In genomic region chr3:195921334-195921771, GRCh38 we compare ENCODE assay signal across 1 cellular context.
TF ChIP-seq lines count a peak whose summit lies in the region.

No MANE protein-coding gene starts in this region.

TF ChIP-seq in K562, 482 proteins besides CTCF, POLR2A, EP300 and RAD21 (continued from another document):
- TF ChIP-seq, protein P1, sequence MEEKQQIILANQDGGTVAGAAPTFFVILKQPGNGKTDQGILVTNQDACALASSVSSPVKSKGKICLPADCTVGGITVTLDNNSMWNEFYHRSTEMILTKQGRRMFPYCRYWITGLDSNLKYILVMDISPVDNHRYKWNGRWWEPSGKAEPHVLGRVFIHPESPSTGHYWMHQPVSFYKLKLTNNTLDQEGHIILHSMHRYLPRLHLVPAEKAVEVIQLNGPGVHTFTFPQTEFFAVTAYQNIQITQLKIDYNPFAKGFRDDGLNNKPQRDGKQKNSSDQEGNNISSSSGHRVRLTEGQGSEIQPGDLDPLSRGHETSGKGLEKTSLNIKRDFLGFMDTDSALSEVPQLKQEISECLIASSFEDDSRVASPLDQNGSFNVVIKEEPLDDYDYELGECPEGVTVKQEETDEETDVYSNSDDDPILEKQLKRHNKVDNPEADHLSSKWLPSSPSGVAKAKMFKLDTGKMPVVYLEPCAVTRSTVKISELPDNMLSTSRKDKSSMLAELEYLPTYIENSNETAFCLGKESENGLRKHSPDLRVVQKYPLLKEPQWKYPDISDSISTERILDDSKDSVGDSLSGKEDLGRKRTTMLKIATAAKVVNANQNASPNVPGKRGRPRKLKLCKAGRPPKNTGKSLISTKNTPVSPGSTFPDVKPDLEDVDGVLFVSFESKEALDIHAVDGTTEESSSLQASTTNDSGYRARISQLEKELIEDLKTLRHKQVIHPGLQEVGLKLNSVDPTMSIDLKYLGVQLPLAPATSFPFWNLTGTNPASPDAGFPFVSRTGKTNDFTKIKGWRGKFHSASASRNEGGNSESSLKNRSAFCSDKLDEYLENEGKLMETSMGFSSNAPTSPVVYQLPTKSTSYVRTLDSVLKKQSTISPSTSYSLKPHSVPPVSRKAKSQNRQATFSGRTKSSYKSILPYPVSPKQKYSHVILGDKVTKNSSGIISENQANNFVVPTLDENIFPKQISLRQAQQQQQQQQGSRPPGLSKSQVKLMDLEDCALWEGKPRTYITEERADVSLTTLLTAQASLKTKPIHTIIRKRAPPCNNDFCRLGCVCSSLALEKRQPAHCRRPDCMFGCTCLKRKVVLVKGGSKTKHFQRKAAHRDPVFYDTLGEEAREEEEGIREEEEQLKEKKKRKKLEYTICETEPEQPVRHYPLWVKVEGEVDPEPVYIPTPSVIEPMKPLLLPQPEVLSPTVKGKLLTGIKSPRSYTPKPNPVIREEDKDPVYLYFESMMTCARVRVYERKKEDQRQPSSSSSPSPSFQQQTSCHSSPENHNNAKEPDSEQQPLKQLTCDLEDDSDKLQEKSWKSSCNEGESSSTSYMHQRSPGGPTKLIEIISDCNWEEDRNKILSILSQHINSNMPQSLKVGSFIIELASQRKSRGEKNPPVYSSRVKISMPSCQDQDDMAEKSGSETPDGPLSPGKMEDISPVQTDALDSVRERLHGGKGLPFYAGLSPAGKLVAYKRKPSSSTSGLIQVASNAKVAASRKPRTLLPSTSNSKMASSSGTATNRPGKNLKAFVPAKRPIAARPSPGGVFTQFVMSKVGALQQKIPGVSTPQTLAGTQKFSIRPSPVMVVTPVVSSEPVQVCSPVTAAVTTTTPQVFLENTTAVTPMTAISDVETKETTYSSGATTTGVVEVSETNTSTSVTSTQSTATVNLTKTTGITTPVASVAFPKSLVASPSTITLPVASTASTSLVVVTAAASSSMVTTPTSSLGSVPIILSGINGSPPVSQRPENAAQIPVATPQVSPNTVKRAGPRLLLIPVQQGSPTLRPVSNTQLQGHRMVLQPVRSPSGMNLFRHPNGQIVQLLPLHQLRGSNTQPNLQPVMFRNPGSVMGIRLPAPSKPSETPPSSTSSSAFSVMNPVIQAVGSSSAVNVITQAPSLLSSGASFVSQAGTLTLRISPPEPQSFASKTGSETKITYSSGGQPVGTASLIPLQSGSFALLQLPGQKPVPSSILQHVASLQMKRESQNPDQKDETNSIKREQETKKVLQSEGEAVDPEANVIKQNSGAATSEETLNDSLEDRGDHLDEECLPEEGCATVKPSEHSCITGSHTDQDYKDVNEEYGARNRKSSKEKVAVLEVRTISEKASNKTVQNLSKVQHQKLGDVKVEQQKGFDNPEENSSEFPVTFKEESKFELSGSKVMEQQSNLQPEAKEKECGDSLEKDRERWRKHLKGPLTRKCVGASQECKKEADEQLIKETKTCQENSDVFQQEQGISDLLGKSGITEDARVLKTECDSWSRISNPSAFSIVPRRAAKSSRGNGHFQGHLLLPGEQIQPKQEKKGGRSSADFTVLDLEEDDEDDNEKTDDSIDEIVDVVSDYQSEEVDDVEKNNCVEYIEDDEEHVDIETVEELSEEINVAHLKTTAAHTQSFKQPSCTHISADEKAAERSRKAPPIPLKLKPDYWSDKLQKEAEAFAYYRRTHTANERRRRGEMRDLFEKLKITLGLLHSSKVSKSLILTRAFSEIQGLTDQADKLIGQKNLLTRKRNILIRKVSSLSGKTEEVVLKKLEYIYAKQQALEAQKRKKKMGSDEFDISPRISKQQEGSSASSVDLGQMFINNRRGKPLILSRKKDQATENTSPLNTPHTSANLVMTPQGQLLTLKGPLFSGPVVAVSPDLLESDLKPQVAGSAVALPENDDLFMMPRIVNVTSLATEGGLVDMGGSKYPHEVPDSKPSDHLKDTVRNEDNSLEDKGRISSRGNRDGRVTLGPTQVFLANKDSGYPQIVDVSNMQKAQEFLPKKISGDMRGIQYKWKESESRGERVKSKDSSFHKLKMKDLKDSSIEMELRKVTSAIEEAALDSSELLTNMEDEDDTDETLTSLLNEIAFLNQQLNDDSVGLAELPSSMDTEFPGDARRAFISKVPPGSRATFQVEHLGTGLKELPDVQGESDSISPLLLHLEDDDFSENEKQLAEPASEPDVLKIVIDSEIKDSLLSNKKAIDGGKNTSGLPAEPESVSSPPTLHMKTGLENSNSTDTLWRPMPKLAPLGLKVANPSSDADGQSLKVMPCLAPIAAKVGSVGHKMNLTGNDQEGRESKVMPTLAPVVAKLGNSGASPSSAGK (IDR thresholded peaks at IDR 0.05): 0 out of 2 replicates have a peak, but pooled peaks have one; percentile 10
- peak; percentile 26; the same call in 1 of the 2 replicates for TF ChIP-seq ARID1B (IDR thresholded peaks at IDR 0.05)
- peak; percentile 68; the same call in 1 of the 2 replicates for TF ChIP-seq BACH1 (tag; IDR thresholded peaks at IDR 0.05)
- no peak for TF ChIP-seq ZNF23 (CRISPR knock-in tag; IDR thresholded peaks at IDR 0.05)
- TF ChIP-seq MAFK (IDR thresholded peaks at IDR 0.05; ENCODE audit: low read length): peak; percentile 100
- TF ChIP-seq ARID3B (CRISPR knock-in tag; IDR thresholded peaks at IDR 0.05; ENCODE audit: borderline replicate concordance): no peak
- no peak for TF ChIP-seq MYBL2 (IDR thresholded peaks at IDR 0.05; ENCODE audit: low read depth)
- no peak for TF ChIP-seq MYBL2 (CRISPR knock-in tag; IDR thresholded peaks at IDR 0.05; ENCODE audit: borderline replicate concordance)
- TF ChIP-seq EHMT2 (IDR thresholded peaks at IDR 0.05): 0 out of 2 replicates have a peak, but pooled peaks have one; percentile 48
- TF ChIP-seq, protein P2, sequence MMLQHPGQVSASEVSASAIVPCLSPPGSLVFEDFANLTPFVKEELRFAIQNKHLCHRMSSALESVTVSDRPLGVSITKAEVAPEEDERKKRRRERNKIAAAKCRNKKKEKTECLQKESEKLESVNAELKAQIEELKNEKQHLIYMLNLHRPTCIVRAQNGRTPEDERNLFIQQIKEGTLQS (IDR thresholded peaks at IDR 0.05): peak; percentile 91
- TF ChIP-seq, protein P2 (CRISPR knock-in tag; conservative IDR thresholded peaks at IDR 0.05): no peak
- TF ChIP-seq HNRNPLL (IDR thresholded peaks at IDR 0.05; ENCODE audit: low read depth, low read length, poor library complexity, severe bottlenecking): no peak
- TF ChIP-seq TCF7 (IDR thresholded peaks at IDR 0.05; ENCODE audit: borderline replicate concordance): no peak
